ENCODE assay signal across 8 cellular contexts in genomic region chr2:26745609-26746327, GRCh38. TPM values are rescaled to one million over a fixed set of nuclear protein-coding genes. Genes with fewer than 3 reads are reported as not detected.
DNase-seq lines count a peak whose midpoint lies in the region; ATAC-seq and TF ChIP-seq lines count a peak whose summit lies in the region.

No MANE protein-coding gene starts in this region.

- H3K4me3 Mint-ChIP-seq in CD4-positive, alpha-beta T cell: no peak overlapping the region
- no peak overlapping the region for H3K4me3 Mint-ChIP-seq in activated CD4-positive, alpha-beta T cell treated with anti-CD3 and anti-CD28 coated beads for 36 hours

- no peaks in the 10 kb centered on the region for H3K36me3 Mint-ChIP-seq in CD4-positive, alpha-beta T cell (ENCODE audit: low read depth)
- H3K36me3 Mint-ChIP-seq in activated CD4-positive, alpha-beta T cell treated with anti-CD3 and anti-CD28 coated beads for 36 hours (ENCODE audit: low read depth): no peaks in the 10 kb centered on the region

- RAD21 ChIA-PET in HCT116 (lab: Charles Lee; ENCODE audit: low non-redundant PET in 1 of 2, low total read pairs in 2 of 2, uncharacterized antibody in 2 of 2, unreplicated experiment in 2 of 2): interaction anchor here (0.6 to 2.3 kb wide), 5 partner anchors 10 to 225 kb away, joined by 3 to 9 read pairs (median 4); no protein-coding TSS in a partner anchor

- intact Hi-C loops in CD4-positive, alpha-beta T cell (cut with DNase I, micrococcal nuclease): loop anchor here (1.0 to 5.0 kb wide), 3 partner anchors 140 to 793 kb away; no protein-coding TSS in a partner anchor
- intact Hi-C loops in HCT116 (cut with micrococcal nuclease): loop anchor here (1.0 to 2.0 kb wide), 4 partner anchors 131 to 242 kb away; no protein-coding TSS in a partner anchor
- intact Hi-C loops in activated CD4-positive, alpha-beta T cell treated with anti-CD3 and anti-CD28 coated beads for 36 hours (cut with DNase I, micrococcal nuclease): loop anchor here (1.0 kb wide), 2 partner anchors 140 to 242 kb away; no protein-coding TSS in a partner anchor
- intact Hi-C loops in left lung (cut with DNase I): loop anchor here (2.0 to 10.0 kb wide), 2 partner anchors 141 kb away; no protein-coding TSS in a partner anchor

- H3K9me3 ChIP-seq in CD4-positive, alpha-beta T cell (ENCODE audit: control insufficient read depth, low read length): no peaks in the 10 kb centered on the region
- H3K9me3 ChIP-seq in HCT116 (ENCODE audit: control insufficient read depth in 1 of 2, insufficient read depth in 1 of 2, low read depth in 1 of 2, low read length in 2 of 2) (no peaks in the 10 kb centered on the region), left lung (no peaks in the 10 kb centered on the region)

- no peaks in the 10 kb centered on the region for H3K27me3 Mint-ChIP-seq in CD4-positive, alpha-beta T cell
- no peaks in the 10 kb centered on the region for H3K27me3 Mint-ChIP-seq in activated CD4-positive, alpha-beta T cell treated with anti-CD3 and anti-CD28 coated beads for 36 hours

- peak; percentile 61 to 80 (median 70) for DNase-seq in CD4-positive, alpha-beta T cell
- DNase-seq in HCT116 (ENCODE audit: low read depth, low spot score) (peak; percentile 72), NCI-H226 (peak; percentile 45), cerebellum (ENCODE audit: low spot score) (peak; percentile 79), left lung (peak; percentile 82 to 83)
- DNase-seq in activated CD4-positive, alpha-beta T cell treated with anti-CD3 and anti-CD28 coated beads for 36 hours: peak; percentile 91
- peak; percentile 67 to 78 for DNase-seq in stimulated activated CD4-positive, alpha-beta T cell treated with anti-CD3 and anti-CD28 coated beads, Interleukin-4, amount 100 ng/mL, for 4 hours

- no TSS peak for BruUV-seq in HCT116 (replicated peaks; lab: Mats Ljungman, UMichigan)

- CTCF ChIA-PET in CD4-positive, alpha-beta T cell (lab: Charles Lee): interaction anchor here (1.7 kb wide), 1 partner anchor 140 kb away, joined by 5 read pairs; no protein-coding TSS in a partner anchor
- CTCF ChIA-PET in HCT116 (lab: Charles Lee): interaction anchor here (0.6 to 7.3 kb wide), 13 partner anchors 9 to 243 kb away, joined by 3 to 88 read pairs (median 4); a partner anchor contains a TSS
- CTCF ChIA-PET in activated CD4-positive, alpha-beta T cell treated with anti-CD3 and anti-CD28 coated beads for 36 hours (lab: Charles Lee): interaction anchor here (0.6 to 5.3 kb wide), 24 partner anchors 10 to 241 kb away, joined by 3 to 114 read pairs (median 3); no protein-coding TSS in a partner anchor

- H3K4me1 Mint-ChIP-seq in CD4-positive, alpha-beta T cell (ENCODE audit: low read depth): peaks cover 4% of the 10 kb centered on the region
- H3K4me1 Mint-ChIP-seq in activated CD4-positive, alpha-beta T cell treated with anti-CD3 and anti-CD28 coated beads for 36 hours: peaks cover 3% of the 10 kb centered on the region

- no peak overlapping the region for H3K27ac ChIP-seq in CD4-positive, alpha-beta T cell (ENCODE audit: low read depth, low read length)
- H3K27ac ChIP-seq in HCT116 (ENCODE audit: low read depth, low read length) (no peak overlapping the region), left lung (no peak overlapping the region)

- no peak for TF ChIP-seq POLR2A in HCT116 (IDR thresholded peaks at IDR 0.05; ENCODE audit: borderline replicate concordance, extremely low read depth, insufficient read depth, insufficient read length)

- H3K4me2 ChIP-seq in HCT116 (ENCODE audit: low read length): no peak overlapping the region

- no peaks in the 10 kb centered on the region for H3K9me3 Mint-ChIP-seq in CD4-positive, alpha-beta T cell
- no peaks in the 10 kb centered on the region for H3K9me3 Mint-ChIP-seq in activated CD4-positive, alpha-beta T cell treated with anti-CD3 and anti-CD28 coated beads for 36 hours (ENCODE audit: low read depth)

- TF ChIP-seq RAD21 in HCT116 (IDR thresholded peaks at IDR 0.05; ENCODE audit: low read depth): peak; percentile 100

- H3K9me2 ChIP-seq in HCT116 (ENCODE audit: insufficient read depth): no peaks in the 10 kb centered on the region

- POLR2A ChIA-PET in CD4-positive, alpha-beta T cell (lab: Charles Lee): no interaction called here
- POLR2A ChIA-PET in HCT116 (lab: Charles Lee): interaction anchor here (2.0 kb wide), 1 partner anchor 140 kb away, joined by 11 read pairs; no protein-coding TSS in a partner anchor
- POLR2A ChIA-PET in activated CD4-positive, alpha-beta T cell treated with anti-CD3 and anti-CD28 coated beads for 36 hours (lab: Charles Lee): no interaction called here

- H2AFZ ChIP-seq in HCT116 (ENCODE audit: low read depth, low read length, poor library complexity, severe bottlenecking): no peak overlapping the region

- H3K4me1 ChIP-seq in HCT116 (ENCODE audit: control insufficient read depth in 1 of 2, insufficient read depth in 2 of 2, low read length in 2 of 2): no peaks in the 10 kb centered on the region; a peak in 1 of 4 replicates
- H3K4me1 ChIP-seq in left lung: peaks cover 0 to 5% of the 10 kb centered on the region in 2 donors

- no peaks in the 10 kb centered on the region for H3K79me2 ChIP-seq in HCT116 (ENCODE audit: insufficient read depth, low read length)

- no peaks in the 10 kb centered on the region for H3K27me3 ChIP-seq in CD4-positive, alpha-beta T cell (ENCODE audit: control insufficient read depth, insufficient read depth, low read length)
- H3K27me3 ChIP-seq in HCT116 (ENCODE audit: insufficient read depth, low read length) (no peaks in the 10 kb centered on the region), left lung (no peaks in the 10 kb centered on the region)

- H3K9ac ChIP-seq in HCT116 (ENCODE audit: low read length): no peak overlapping the region

- no peak overlapping the region for H3K27ac Mint-ChIP-seq in CD4-positive, alpha-beta T cell
- no peak overlapping the region for H3K27ac Mint-ChIP-seq in activated CD4-positive, alpha-beta T cell treated with anti-CD3 and anti-CD28 coated beads for 36 hours

- ATAC-seq in CD4-positive, alpha-beta T cell (ENCODE audit: poor library complexity): peak; percentile 78
- peak; percentile 98 for ATAC-seq in HCT116
- ATAC-seq in activated CD4-positive, alpha-beta T cell treated with anti-CD3 and anti-CD28 coated beads for 36 hours: peak; percentile 93
- ATAC-seq in left lung: peak; percentile 96
- no peak for ATAC-seq in HG02588 (IDR thresholded peaks at IDR 0.05; ENCODE audit: unreplicated experiment)

- H3K36me3 ChIP-seq in HCT116 (ENCODE audit: control insufficient read depth in 1 of 2, insufficient read depth in 2 of 2, low read length in 2 of 2) (no peaks in the 10 kb centered on the region), left lung (no peaks in the 10 kb centered on the region)

- no peak overlapping the region for H3K4me3 ChIP-seq in HCT116 (replicated peaks in 1 of 2; ENCODE audit: low read depth in 1 of 2, low read length in 2 of 2)
- no peak overlapping the region for H3K4me3 ChIP-seq in left lung

- H4K20me1 ChIP-seq in HCT116 (ENCODE audit: insufficient read depth): no peaks in the 10 kb centered on the region

- TF ChIP-seq CTCF in CD4-positive, alpha-beta T cell (IDR thresholded peaks at IDR 0.05): peak; percentile 93
- TF ChIP-seq CTCF in HCT116 (IDR thresholded peaks at IDR 0.05 in 2 of 3, conservative IDR thresholded peaks at IDR 0.05 in 1 of 3; ENCODE audit: borderline replicate concordance in 1 of 3, insufficient read depth in 1 of 3, low read depth in 2 of 3, low read length in 2 of 3): peak; percentile 92 to 98 (median 93)
- peak; percentile 87 to 88 for TF ChIP-seq CTCF in left lung (IDR thresholded peaks at IDR 0.05)

TF ChIP-seq in HCT116, 20 proteins besides CTCF, POLR2A, EP300 and RAD21:
- TF ChIP-seq POLR2AphosphoS5 (IDR thresholded peaks at IDR 0.05; ENCODE audit: low read depth, low read length) (no peak), YY1 (IDR thresholded peaks at IDR 0.05; ENCODE audit: extremely low read depth, insufficient replicate concordance, low read depth, low read length) (peak; percentile 76)
TF ChIP-seq in HCT116: peak in this region for 1.

RNA-seq across cellular contexts. Expression of gene SLC35F6, which starts 18.3 kb away (rescaled TPM):
- 10 to 100 TPM; 32.0 to 34.2 TPM for total RNA-seq in CD4-positive, alpha-beta T cell
- 34.5 TPM for total RNA-seq in HCT116 (2021; ENCODE audit: unreplicated experiment)
- polyA plus RNA-seq in HCT116 (2012): 25.5 and 30.3 TPM in 2 replicates
- 1 to 10 TPM; 5.0 to 5.6 TPM for total RNA-seq in activated CD4-positive, alpha-beta T cell treated with anti-CD3 and anti-CD28 coated beads for 36 hours
- total RNA-seq in cerebellum: 18.3 TPM
- total RNA-seq in left lung: 10 to 100 TPM; 45.6 to 62.1 TPM

RNA-seq across cellular contexts. Expression of gene CENPA, which starts 40.1 kb away (rescaled TPM):
- total RNA-seq in CD4-positive, alpha-beta T cell: 1 to 10 TPM; 1.0 to 1.1 TPM
- 45.8 TPM for total RNA-seq in HCT116 (2021; ENCODE audit: unreplicated experiment)
- polyA plus RNA-seq in HCT116 (2012): 39.0 and 50.3 TPM in 2 replicates
- total RNA-seq in activated CD4-positive, alpha-beta T cell treated with anti-CD3 and anti-CD28 coated beads for 36 hours: 10 to 100 TPM; 37.0 to 38.0 TPM
- 4.6 TPM for total RNA-seq in cerebellum
- 1 to 10 TPM in 1 of 2 donors, under 1 TPM in 1; 0.99 to 4.0 TPM for total RNA-seq in left lung

RNA-seq across cellular contexts. Expression of gene KCNK3, which starts 53.2 kb away (rescaled TPM):
- not detected for total RNA-seq in CD4-positive, alpha-beta T cell
- total RNA-seq in HCT116 (2021; ENCODE audit: unreplicated experiment) (0.71 TPM), cerebellum (6.3 TPM), left lung (10 to 100 TPM; 17.8 to 24.1 TPM)
- polyA plus RNA-seq in HCT116 (2012): 0.31 and 0.65 TPM in 2 replicates
- not detected for total RNA-seq in activated CD4-positive, alpha-beta T cell treated with anti-CD3 and anti-CD28 coated beads for 36 hours
